ENCODE assay signal across 8 cellular contexts in the genomic region with DNA sequence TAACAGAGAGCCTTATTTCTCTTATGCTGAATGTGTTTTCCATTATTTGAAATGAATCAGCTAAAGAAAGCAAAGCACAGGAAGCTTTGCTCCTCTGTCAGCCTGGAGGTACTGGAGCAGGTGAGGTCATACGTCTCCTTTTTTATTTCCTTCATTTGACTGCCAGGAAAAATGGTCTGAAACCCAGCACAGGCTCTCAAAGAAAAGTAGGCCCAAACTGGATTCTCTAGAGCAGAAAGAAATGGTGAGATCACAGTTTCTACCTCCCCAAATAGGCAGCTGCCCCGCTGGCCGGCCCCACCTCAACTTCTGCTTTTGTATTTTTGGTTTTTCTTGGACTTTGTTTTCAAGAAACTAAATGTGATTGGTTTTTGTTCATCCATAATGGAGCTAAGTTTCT.
DNase-seq lines count a peak whose midpoint lies in the region; ATAC-seq and TF ChIP-seq lines count a peak whose summit lies in the region.

No MANE protein-coding gene starts in this region.

- peak; percentile 69 for DNase-seq in GM06990 (ENCODE audit: extremely low read depth, insufficient read length)
- no peak for DNase-seq in activated naive CD8-positive, alpha-beta T cell treated with anti-CD3 and anti-CD28 coated beads, Interleukin-2, amount 50 U/mL, for 24 hours
- peak; percentile 13 for DNase-seq in type B pancreatic cell (ENCODE audit: extremely low spot score, unreplicated experiment)
- DNase-seq in body of pancreas, result no peak
- no peak for DNase-seq in RKO (ENCODE audit: low spot score)
- DNase-seq in stimulated activated naive CD4-positive, alpha-beta T cell (lab: John Stamatoyannopoulos, UW), result no peak

- no peak for TF ChIP-seq POLR2A in body of pancreas (IDR thresholded peaks at IDR 0.05)

- H3K4me1 Mint-ChIP-seq in activated naive CD8-positive, alpha-beta T cell treated with anti-CD3 and anti-CD28 coated beads, Interleukin-2, amount 50 U/mL, for 24 hours, result peaks cover 90% of the 10 kb centered on the region
- H3K4me1 Mint-ChIP-seq in type B pancreatic cell (ENCODE audit: unreplicated experiment), result peaks cover 13% of the 10 kb centered on the region

- H3K36me3 Mint-ChIP-seq in activated naive CD8-positive, alpha-beta T cell treated with anti-CD3 and anti-CD28 coated beads, Interleukin-2, amount 50 U/mL, for 24 hours (ENCODE audit: low read depth), result peaks cover 86% of the 10 kb centered on the region
- peaks cover 25% of the 10 kb centered on the region for H3K36me3 Mint-ChIP-seq in type B pancreatic cell

- ATAC-seq in GM19463 (IDR thresholded peaks at IDR 0.05; ENCODE audit: unreplicated experiment) (peak; percentile 57), HG03469 (IDR thresholded peaks at IDR 0.05; ENCODE audit: unreplicated experiment) (peak; percentile 33), body of pancreas (no peak)
- ATAC-seq in activated naive CD8-positive, alpha-beta T cell treated with anti-CD3 and anti-CD28 coated beads, Interleukin-2, amount 50 U/mL, for 24 hours, result no peak

- H3K27ac Mint-ChIP-seq in activated naive CD8-positive, alpha-beta T cell treated with anti-CD3 and anti-CD28 coated beads, Interleukin-2, amount 50 U/mL, for 24 hours, result peak overlapping the region; percentile 97
- H3K27ac Mint-ChIP-seq in type B pancreatic cell, result no peak overlapping the region

- peak overlapping the region; percentile 65 for H3K4me3 Mint-ChIP-seq in activated naive CD8-positive, alpha-beta T cell treated with anti-CD3 and anti-CD28 coated beads, Interleukin-2, amount 50 U/mL, for 24 hours
- H3K4me3 Mint-ChIP-seq in type B pancreatic cell, result no peak overlapping the region

- peak overlapping the region in 2 of 4 donors; percentile 2 to 33 for H3K27ac ChIP-seq in body of pancreas

- H3K36me3 ChIP-seq in GM06990 (ENCODE audit: control insufficient read depth, insufficient read depth, low read length) (peaks cover 39% of the 10 kb centered on the region), body of pancreas (replicated peaks in 1 of 2; ENCODE audit: insufficient read depth in 1 of 2, low read depth in 2 of 2) (no peaks in the 10 kb centered on the region)

- no peaks in the 10 kb centered on the region for H3K4me1 ChIP-seq in body of pancreas

- intact Hi-C loops in body of pancreas (cut with DNase I), result no loop called here

- H3K27me3 Mint-ChIP-seq in activated naive CD8-positive, alpha-beta T cell treated with anti-CD3 and anti-CD28 coated beads, Interleukin-2, amount 50 U/mL, for 24 hours, result no peaks in the 10 kb centered on the region
- no peaks in the 10 kb centered on the region for H3K27me3 Mint-ChIP-seq in type B pancreatic cell

- WGBS in body of pancreas, 2 donors, result 66 to 80% methylated on average over 3 of the region's 3 CpGs

- H3K4me3 ChIP-seq in GM06990 (replicated peaks; ENCODE audit: low read depth, low read length), result peak overlapping the region; percentile 34
- H3K4me3 ChIP-seq in body of pancreas, result no peak overlapping the region

- H3K9me3 Mint-ChIP-seq in activated naive CD8-positive, alpha-beta T cell treated with anti-CD3 and anti-CD28 coated beads, Interleukin-2, amount 50 U/mL, for 24 hours, result peaks cover 4% of the 10 kb centered on the region
- peaks cover 5% of the 10 kb centered on the region for H3K9me3 Mint-ChIP-seq in type B pancreatic cell

- H3K9me3 ChIP-seq in body of pancreas, result no peaks in the 10 kb centered on the region

- H3K27me3 ChIP-seq in GM06990 (replicated peaks; ENCODE audit: control insufficient read depth, insufficient read depth, low read length), result no peaks in the 10 kb centered on the region
- H3K27me3 ChIP-seq in body of pancreas, result no peaks in the 10 kb centered on the region

- TF ChIP-seq CTCF in GM06990 (IDR thresholded peaks at IDR 0.05; ENCODE audit: insufficient read depth, low read length, poor library complexity, severe bottlenecking) (no peak), type B pancreatic cell (conservative IDR thresholded peaks at IDR 0.05) (no peak), body of pancreas (IDR thresholded peaks at IDR 0.05) (no peak)

Comparison
In these comparisons a context has a peak if more than half of its experiments do, and no peak if none do; other contexts are left out.
1. DNase-seq: peak in GM06990 (single experiment) and type B pancreatic cell (single experiment); none in activated naive CD8-positive, alpha-beta T cell treated with anti-CD3 and anti-CD28 coated beads, Interleukin-2, amount 50 U/mL, for 24 hours (single experiment), body of pancreas (0 of 4), RKO (single experiment) and stimulated activated naive CD4-positive, alpha-beta T cell (0 of 6).
2. ATAC-seq: peak in GM19463 (single experiment) and HG03469 (single experiment); none in activated naive CD8-positive, alpha-beta T cell treated with anti-CD3 and anti-CD28 coated beads, Interleukin-2, amount 50 U/mL, for 24 hours (single experiment) and body of pancreas (single experiment).